Comparison of ENCODE assay signal across 11 cellular contexts in the genomic region with DNA sequence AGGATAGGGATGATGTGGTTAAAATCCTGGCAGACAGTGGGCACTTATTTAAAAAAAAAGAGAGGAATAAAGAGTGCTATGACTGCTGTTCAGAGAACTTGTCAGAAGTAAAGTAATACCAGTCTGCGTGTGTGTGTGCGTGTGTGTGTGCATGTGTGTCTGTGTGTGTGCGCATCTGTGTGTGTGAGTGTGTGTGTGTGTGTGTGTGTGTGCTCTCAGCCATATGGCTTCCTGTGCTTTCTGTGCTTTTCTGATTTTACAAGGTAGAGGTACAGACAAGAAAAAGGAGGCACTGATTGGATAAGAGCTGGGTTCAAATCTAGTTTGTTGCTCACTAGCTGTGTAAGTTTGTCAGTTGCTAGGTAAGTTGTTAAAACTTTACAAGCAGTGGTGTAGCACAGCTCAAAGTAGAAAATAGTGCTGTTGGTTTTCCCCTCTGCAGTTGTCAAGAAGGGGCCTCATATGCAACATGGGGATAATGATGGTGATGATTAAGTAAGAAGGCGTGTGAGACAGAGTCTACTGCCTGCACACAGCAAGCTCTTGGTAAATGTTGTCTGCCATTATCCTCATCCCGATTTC.
DNase-seq lines count a peak whose midpoint lies in the region; ATAC-seq, FAIRE-seq and TF ChIP-seq lines count a peak whose summit lies in the region.
"Had no signal": no experiment of that assay in that cellular context is flagged by ENCODE, and none has a peak within 500 bp of the region (broad histone marks: within the 10 kb centered on the region; RNA-seq: fewer than 3 reads in every experiment).

No MANE protein-coding gene starts in this region.

- intact Hi-C loops in esophagus squamous epithelium (cut with DNase I) (no loop called here), transverse colon (cut with DNase I; ENCODE audit: low total_unique reads) (no loop called here), kidney (cut with DNase I) (no loop called here)

- H3K4me1 ChIP-seq in esophagus squamous epithelium = peaks cover 10 to 54% (median 26%) of the 10 kb centered on the region in 3 donors
- peaks cover 12 to 31% (median 24%) of the 10 kb centered on the region in 4 donors for H3K4me1 ChIP-seq in transverse colon
- peaks cover 8 to 19% of the 10 kb centered on the region in 2 donors for H3K4me1 ChIP-seq in kidney (ENCODE audit: control insufficient read depth in 1 of 2, insufficient read depth in 1 of 2, low read depth in 1 of 2, low read length in 2 of 2)

- DNase-seq in activated gamma-delta T cell treated with Interleukin-2 at 50 U/mL for 16 hours (peak; percentile 6), activated gamma-delta T cell (lab: John Stamatoyannopoulos, UW) (no peak), SW480 (ENCODE audit: low spot score) (peak; percentile 82), esophagus squamous epithelium (lab: John Stamatoyannopoulos, UW) (no peak), putamen (ENCODE audit: low spot score) (no peak), transverse colon (no peak), kidney (no peak)
- DNase-seq in stimulated activated naive CD8-positive, alpha-beta T cell treated with anti-CD3 and anti-CD28 coated beads, Interleukin-15, Interleukin-2, amounts not matched to agents 100 U/mL and 50 U/mL, for 24 hours = no peak
- DNase-seq: C1 segment of cervical spinal cord, Peyer's patch, posterior cingulate gyrus had no signal

- H3K4me3 ChIP-seq in esophagus squamous epithelium = no peak overlapping the region
- no peak overlapping the region for H3K4me3 ChIP-seq in transverse colon
- H3K4me3 ChIP-seq in kidney (ENCODE audit: low read length in 2 of 2) = no peak overlapping the region
- H3K4me3 ChIP-seq: Peyer's patch had no signal

- H3K9ac ChIP-seq in kidney (ENCODE audit: low read length in 2 of 2) = no peak overlapping the region

- 82 to 87% methylated on average over 5 of the region's 5 CpGs for WGBS in esophagus squamous epithelium, 2 donors
- WGBS in transverse colon (ENCODE audit: low coverage in 1 of 2), 2 donors = 85% methylated on average over 5 of the region's 5 CpGs; no CpG with 5 or more reads in 1 of the 2 donors

- no peaks in the 10 kb centered on the region for H3K9me3 ChIP-seq in esophagus squamous epithelium
- H3K9me3 ChIP-seq in transverse colon = no peaks in the 10 kb centered on the region
- H3K9me3 ChIP-seq in kidney (ENCODE audit: control insufficient read depth in 1 of 2, low read length in 2 of 2) = no peaks in the 10 kb centered on the region
- H3K9me3 ChIP-seq: Peyer's patch had no signal

- H3K27ac ChIP-seq in esophagus squamous epithelium = peak overlapping the region; percentile 29 to 78 (median 60)
- H3K27ac ChIP-seq in transverse colon = no peak overlapping the region
- H3K27ac ChIP-seq in kidney (ENCODE audit: low read depth in 2 of 2, low read length in 2 of 2) = no peak overlapping the region
- H3K27ac ChIP-seq: Peyer's patch had no signal

- in situ Hi-C loops in transverse colon (cut with MboI; ENCODE audit: low pct_ligation_motif_present in 1 of 4, low pct_unique_long_range_greater_than_20kb in 1 of 4, low sequenced_read_pairs in 3 of 4) = no loop called here

- peak; percentile 17 for ATAC-seq in stimulated activated naive CD8-positive, alpha-beta T cell treated with anti-CD3 and anti-CD28 coated beads, Interleukin-15, Interleukin-2, amounts not matched to agents 100 U/mL and 50 U/mL, for 24 hours

- FAIRE-seq in kidney (lab: Jason Lieb, UNC) = no peak

- no peak for TF ChIP-seq POLR2A in esophagus squamous epithelium (IDR thresholded peaks at IDR 0.05)
- TF ChIP-seq POLR2A in transverse colon (IDR thresholded peaks at IDR 0.05) = no peak

- no peaks in the 10 kb centered on the region for H3K36me3 ChIP-seq in esophagus squamous epithelium
- no peaks in the 10 kb centered on the region for H3K36me3 ChIP-seq in transverse colon
- H3K36me3 ChIP-seq in kidney (ENCODE audit: control insufficient read depth in 1 of 2, insufficient read depth in 2 of 2, low read length in 2 of 2) = no peaks in the 10 kb centered on the region
- H3K36me3 ChIP-seq: Peyer's patch had no signal

- no peak for TF ChIP-seq EP300 in transverse colon (IDR thresholded peaks at IDR 0.05; ENCODE audit: low read depth)

- H3K27me3 ChIP-seq in esophagus squamous epithelium = no peaks in the 10 kb centered on the region
- H3K27me3 ChIP-seq in transverse colon = no peaks in the 10 kb centered on the region
- H3K27me3 ChIP-seq: Peyer's patch had no signal

- TF ChIP-seq CTCF in esophagus squamous epithelium (IDR thresholded peaks at IDR 0.05) (no peak), transverse colon (IDR thresholded peaks at IDR 0.05) (no peak), kidney (IDR thresholded peaks at IDR 0.05; ENCODE audit: borderline replicate concordance, extremely low read depth, insufficient read depth) (no peak)

Comparison
In these comparisons a context has a peak if more than half of its experiments do, and no peak if none do; other contexts are left out.
1. DNase-seq: peak in activated gamma-delta T cell treated with Interleukin-2 at 50 U/mL for 16 hours (single experiment) and SW480 (single experiment); none in activated gamma-delta T cell (single experiment), esophagus squamous epithelium (single experiment), stimulated activated naive CD8-positive, alpha-beta T cell treated with anti-CD3 and anti-CD28 coated beads, Interleukin-15, Interleukin-2, amounts not matched to agents 100 U/mL and 50 U/mL, for 24 hours (single experiment), putamen (single experiment), transverse colon (single experiment) and kidney (single experiment).
2. H3K27ac ChIP-seq: peak in esophagus squamous epithelium (4 of 4); none in transverse colon (0 of 4) and kidney (0 of 2).